ENCODE assay signal across 1 cellular context in the genomic region with DNA sequence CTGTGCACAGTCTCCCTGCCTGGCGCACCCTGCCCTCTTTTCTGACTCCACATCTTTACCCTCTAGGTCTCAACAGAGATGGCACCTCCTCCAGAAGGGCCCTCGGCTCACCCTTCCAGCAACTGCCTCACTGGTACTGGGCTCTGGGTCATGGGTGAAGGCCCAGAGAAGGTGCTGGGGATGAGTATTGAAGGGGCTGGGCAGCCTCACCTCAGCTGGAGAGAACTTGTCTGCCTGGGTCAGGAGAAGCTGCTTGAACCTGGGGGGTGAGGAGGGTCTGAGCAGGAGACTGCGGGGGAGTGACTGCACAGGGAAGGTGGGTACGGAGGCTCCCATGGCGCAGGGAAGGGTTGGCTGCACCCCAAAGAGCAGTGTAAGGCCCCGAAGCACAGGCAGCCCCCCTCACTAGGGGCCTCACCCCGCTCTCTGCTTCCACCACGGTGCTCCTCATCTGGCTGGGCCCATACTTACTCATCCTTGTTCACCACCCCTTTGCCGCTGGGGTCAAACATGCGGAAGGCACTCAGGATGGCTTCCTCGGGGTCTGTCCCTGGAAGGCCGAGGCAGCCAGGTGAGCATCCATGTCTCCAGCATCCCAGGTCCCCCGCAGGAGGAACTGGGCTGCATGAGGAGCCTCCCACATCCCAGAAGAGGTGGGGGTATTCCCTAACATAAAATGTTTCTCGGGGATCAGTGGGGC.
TF ChIP-seq lines count a peak whose summit lies in the region.

No MANE protein-coding gene starts in this region.

TF ChIP-seq in IMR-90, 13 proteins besides CTCF, POLR2A, EP300 and RAD21:
- TF ChIP-seq MAFK (IDR thresholded peaks at IDR 0.05; ENCODE audit: low read depth, low read length) = no peak
- TF ChIP-seq CHD1 (IDR thresholded peaks at IDR 0.05; ENCODE audit: low read depth, low read length) = no peak
- TF ChIP-seq RFX5 (IDR thresholded peaks at IDR 0.05; ENCODE audit: low read depth, low read length) = no peak
- TF ChIP-seq RCOR1 (IDR thresholded peaks at IDR 0.05; ENCODE audit: insufficient replicate concordance, low read length) = no peak
- TF ChIP-seq, protein P1, sequence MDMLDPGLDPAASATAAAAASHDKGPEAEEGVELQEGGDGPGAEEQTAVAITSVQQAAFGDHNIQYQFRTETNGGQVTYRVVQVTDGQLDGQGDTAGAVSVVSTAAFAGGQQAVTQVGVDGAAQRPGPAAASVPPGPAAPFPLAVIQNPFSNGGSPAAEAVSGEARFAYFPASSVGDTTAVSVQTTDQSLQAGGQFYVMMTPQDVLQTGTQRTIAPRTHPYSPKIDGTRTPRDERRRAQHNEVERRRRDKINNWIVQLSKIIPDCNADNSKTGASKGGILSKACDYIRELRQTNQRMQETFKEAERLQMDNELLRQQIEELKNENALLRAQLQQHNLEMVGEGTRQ (IDR thresholded peaks at IDR 0.05; ENCODE audit: low read depth, low read length) = no peak
- no peak for TF ChIP-seq MXI1 (IDR thresholded peaks at IDR 0.05; ENCODE audit: borderline replicate concordance, low read depth, low read length)
- TF ChIP-seq SMC3 (IDR thresholded peaks at IDR 0.05; ENCODE audit: low read depth, low read length) = no peak
- no peak for TF ChIP-seq FOS (IDR thresholded peaks at IDR 0.05; ENCODE audit: low read depth, low read length)
- TF ChIP-seq MAZ (IDR thresholded peaks at IDR 0.05; ENCODE audit: borderline replicate concordance, low read depth, low read length) = no peak
- no peak for TF ChIP-seq NFE2L2 (IDR thresholded peaks at IDR 0.05; ENCODE audit: low read depth, low read length)
- TF ChIP-seq BHLHE40 (IDR thresholded peaks at IDR 0.05; ENCODE audit: low read depth, low read length) = no peak
- no peak for TF ChIP-seq CEBPB (IDR thresholded peaks at IDR 0.05; ENCODE audit: low read depth, low read length)
- TF ChIP-seq, protein P2, sequence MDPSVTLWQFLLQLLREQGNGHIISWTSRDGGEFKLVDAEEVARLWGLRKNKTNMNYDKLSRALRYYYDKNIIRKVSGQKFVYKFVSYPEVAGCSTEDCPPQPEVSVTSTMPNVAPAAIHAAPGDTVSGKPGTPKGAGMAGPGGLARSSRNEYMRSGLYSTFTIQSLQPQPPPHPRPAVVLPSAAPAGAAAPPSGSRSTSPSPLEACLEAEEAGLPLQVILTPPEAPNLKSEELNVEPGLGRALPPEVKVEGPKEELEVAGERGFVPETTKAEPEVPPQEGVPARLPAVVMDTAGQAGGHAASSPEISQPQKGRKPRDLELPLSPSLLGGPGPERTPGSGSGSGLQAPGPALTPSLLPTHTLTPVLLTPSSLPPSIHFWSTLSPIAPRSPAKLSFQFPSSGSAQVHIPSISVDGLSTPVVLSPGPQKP (IDR thresholded peaks at IDR 0.05; ENCODE audit: borderline replicate concordance, low read depth, low read length) = no peak
TF ChIP-seq in IMR-90: peak in this region for 0.
